ENCODE assay signal across 11 cellular contexts in genomic region chr7:14834456-14834855, GRCh38.
DNase-seq lines count a peak whose midpoint lies in the region; ATAC-seq and TF ChIP-seq lines count a peak whose summit lies in the region.
"Had no signal": no experiment of that assay in that cellular context is flagged by ENCODE, and none has a peak within 500 bp of the region (broad histone marks: within the 10 kb centered on the region; RNA-seq: fewer than 3 reads in every experiment).

No MANE protein-coding gene starts in this region.

- intact Hi-C loops in thyroid gland (cut with DNase I) = no loop called here

- H3K36me3 ChIP-seq in KMS-11 (ENCODE audit: insufficient read depth) (no peaks in the 10 kb centered on the region), thyroid gland (no peaks in the 10 kb centered on the region)

- peaks cover 36% of the 10 kb centered on the region for H3K4me1 ChIP-seq in KMS-11 (ENCODE audit: low read depth, poor library complexity, severe bottlenecking)
- H3K4me1 ChIP-seq in thyroid gland = no peaks in the 10 kb centered on the region

- H2AFZ ChIP-seq in KMS-11 (ENCODE audit: low read depth) = peak overlapping the region; percentile 69

- no peak for TF ChIP-seq CTCF in AG10803 (conservative IDR thresholded peaks at IDR 0.05; ENCODE audit: low read length)
- no peak for TF ChIP-seq CTCF in KMS-11 (conservative IDR thresholded peaks at IDR 0.05; ENCODE audit: low read depth, low read length)
- no peak for TF ChIP-seq CTCF in thyroid gland (IDR thresholded peaks at IDR 0.05)

- no peaks in the 10 kb centered on the region for H3K36me3 Mint-ChIP-seq in effector memory CD8-positive, alpha-beta T cell (ENCODE audit: insufficient read depth)
- H3K36me3 Mint-ChIP-seq: activated naive CD4-positive, alpha-beta T cell treated with anti-CD3 and anti-CD28 coated beads, Interleukin-2, amount 50 U/mL, for 24 hours; CD8-positive, alpha-beta memory T cell had no signal

- peak overlapping the region; percentile 75 for H3K4me2 ChIP-seq in KMS-11

- no peak overlapping the region for H3K4me3 ChIP-seq in AG10803 (ENCODE audit: low read length)
- no peak overlapping the region for H3K4me3 ChIP-seq in KMS-11 (IDR thresholded peaks at IDR 0.05; ENCODE audit: insufficient read depth, low read depth, low read length)
- no peak overlapping the region for H3K4me3 ChIP-seq in thyroid gland (replicated peaks in 1 of 3)

- no peaks in the 10 kb centered on the region for H3K9me3 ChIP-seq in thyroid gland

- H3K9ac ChIP-seq in KMS-11 = peak overlapping the region; percentile 33; the same call in 1 of the 2 replicates

- H3K27me3 ChIP-seq in KMS-11 (ENCODE audit: insufficient read depth, low read depth) (no peaks in the 10 kb centered on the region), thyroid gland (no peaks in the 10 kb centered on the region)

- ATAC-seq in GM19467 (IDR thresholded peaks at IDR 0.05; ENCODE audit: unreplicated experiment) = peak; percentile 68
- no peak for ATAC-seq in effector memory CD8-positive, alpha-beta T cell (replicated peaks)

- WGBS in thyroid gland, 2 donors = 73 to 78% methylated on average over 3 of the region's 3 CpGs

- no peaks in the 10 kb centered on the region for H3K79me2 ChIP-seq in KMS-11 (ENCODE audit: insufficient read depth, low read depth)

- H3K27me3 Mint-ChIP-seq in effector memory CD8-positive, alpha-beta T cell = no peaks in the 10 kb centered on the region
- H3K27me3 Mint-ChIP-seq: activated naive CD4-positive, alpha-beta T cell treated with anti-CD3 and anti-CD28 coated beads, Interleukin-2, amount 50 U/mL, for 24 hours; CD8-positive, alpha-beta memory T cell had no signal

- H3K27ac ChIP-seq in KMS-11 = peak overlapping the region; percentile 80
- H3K27ac ChIP-seq in thyroid gland = no peak overlapping the region

- peak; percentile 93 for DNase-seq in AG10803 (ENCODE audit: low read depth)
- DNase-seq in fibroblast of peridontal ligament (ENCODE audit: extremely low read depth) = peak; percentile 94
- no peak for DNase-seq in thyroid gland
- no peak for DNase-seq in DMS 273 (lab: John Stamatoyannopoulos, UW; ENCODE audit: unreplicated experiment)
- DNase-seq in NCI-H82 treated with DMSO at 0.1 percent for 48 hours (lab: John Stamatoyannopoulos, UW; ENCODE audit: unreplicated experiment) = no peak
- DNase-seq in effector memory CD8-positive, alpha-beta T cell = no peak
- DNase-seq: CD8-positive, alpha-beta memory T cell; MV-4-11 had no signal

- H3K4me3 Mint-ChIP-seq in effector memory CD8-positive, alpha-beta T cell = no peak overlapping the region
- H3K4me3 Mint-ChIP-seq: activated naive CD4-positive, alpha-beta T cell treated with anti-CD3 and anti-CD28 coated beads, Interleukin-2, amount 50 U/mL, for 24 hours; CD8-positive, alpha-beta memory T cell had no signal

- no peaks in the 10 kb centered on the region for H3K9me3 Mint-ChIP-seq in effector memory CD8-positive, alpha-beta T cell

- H4K20me1 ChIP-seq in KMS-11 (ENCODE audit: insufficient read depth) = no peaks in the 10 kb centered on the region

- no peaks in the 10 kb centered on the region for H3K4me1 Mint-ChIP-seq in effector memory CD8-positive, alpha-beta T cell (ENCODE audit: low read depth in 2 of 2)
- H3K4me1 Mint-ChIP-seq: activated naive CD4-positive, alpha-beta T cell treated with anti-CD3 and anti-CD28 coated beads, Interleukin-2, amount 50 U/mL, for 24 hours; CD8-positive, alpha-beta memory T cell had no signal

- TF ChIP-seq POLR2A in thyroid gland (IDR thresholded peaks at IDR 0.05) = no peak

- no peak overlapping the region for H3K27ac Mint-ChIP-seq in effector memory CD8-positive, alpha-beta T cell
- H3K27ac Mint-ChIP-seq: activated naive CD4-positive, alpha-beta T cell treated with anti-CD3 and anti-CD28 coated beads, Interleukin-2, amount 50 U/mL, for 24 hours; CD8-positive, alpha-beta memory T cell had no signal

Comparison
In these comparisons a context has a peak if more than half of its experiments do, and no peak if none do; other contexts are left out.
1. DNase-seq: peak in AG10803 (single experiment) and fibroblast of peridontal ligament (single experiment); none in thyroid gland (0 of 2), DMS 273 (single experiment), NCI-H82 treated with DMSO at 0.1 percent for 48 hours (single experiment) and effector memory CD8-positive, alpha-beta T cell (0 of 3).